ENCODE assay signal across 16 cellular contexts in genomic region chr2:172195836-172196376, GRCh38.
"Had no signal": no experiment of that assay in that cellular context is flagged by ENCODE, and none has a peak within 500 bp of the region (broad histone marks: within the 10 kb centered on the region; RNA-seq: fewer than 3 reads in every experiment).

No MANE protein-coding gene starts in this region.

- H3K27ac ChIP-seq: ascending aorta, cardiac muscle cell, psoas muscle, thoracic aorta had no signal

- H3K4me3 ChIP-seq: ascending aorta, cardiac muscle cell, psoas muscle, thoracic aorta had no signal

- H3K4me1 Mint-ChIP-seq: nephron had no signal

- H3K27me3 ChIP-seq: ascending aorta, cardiac muscle cell had no signal

- ATAC-seq: activated CD8-positive, alpha-beta T cell treated with anti-CD3 and anti-CD28 coated beads for 36 hours; left cardiac atrium; psoas muscle; SK-N-SH treated with all-trans-retinoic acid at 6 μM for 48 hours had no signal

- H3K4me3 Mint-ChIP-seq: activated CD8-positive, alpha-beta T cell treated with anti-CD3 and anti-CD28 coated beads for 36 hours; activated T-helper 1 cell treated with anti-CD3 and anti-CD28 coated beads, Interleukin-12 subunit alpha, Interleukin-12 subunit beta, Interleukin-2, Interleukin-4 antibody, amounts not matched to agents 30 ng/mL and 10 ng/mL and 1 ng/mL, durations not matched to agents 14 hours and 24 hours and 36 hours; nephron; stimulated activated naive CD8-positive, alpha-beta T cell treated with anti-CD3 and anti-CD28 coated beads, Interleukin-15, Interleukin-2, amounts not matched to agents 100 ng/mL and 50 ng/mL, for 24 hours; T-helper 1 cell treated with Interleukin-12 subunit alpha and Interleukin-12 subunit beta and Interleukin-4 antibody, amounts not matched to agents 30 μg/mL and 1 μg/mL, for 36 hours had no signal

- H3K4me1 ChIP-seq: ascending aorta, psoas muscle had no signal

- H3K27me3 Mint-ChIP-seq: activated CD8-positive, alpha-beta T cell treated with anti-CD3 and anti-CD28 coated beads for 36 hours had no signal

- DNase-seq: activated CD4-positive, alpha-beta T cell treated with anti-CD3 and anti-CD28 coated beads for 4 hours; activated CD8-positive, alpha-beta memory T cell treated with anti-CD3 and anti-CD28 coated beads, Interleukin-2, amount 50 U/mL, for 4 hours; activated CD8-positive, alpha-beta T cell treated with anti-CD3 and anti-CD28 coated beads for 36 hours; activated naive CD4-positive, alpha-beta T cell; effector CD4-positive, alpha-beta T cell; left cardiac atrium; psoas muscle; stimulated activated CD4-positive, alpha-beta T cell treated with anti-CD3 and anti-CD28 coated beads, Interleukin-4, amount 100 ng/mL, for 1 hour had no signal

- H3K27ac Mint-ChIP-seq: activated CD8-positive, alpha-beta T cell treated with anti-CD3 and anti-CD28 coated beads for 36 hours; activated T-helper 1 cell treated with anti-CD3 and anti-CD28 coated beads, Interleukin-12 subunit alpha, Interleukin-12 subunit beta, Interleukin-2, Interleukin-4 antibody, amounts not matched to agents 30 ng/mL and 10 ng/mL and 1 ng/mL, durations not matched to agents 14 hours and 24 hours and 36 hours; nephron; stimulated activated naive CD8-positive, alpha-beta T cell treated with anti-CD3 and anti-CD28 coated beads, Interleukin-15, Interleukin-2, amounts not matched to agents 100 ng/mL and 50 ng/mL, for 24 hours; T-helper 1 cell treated with Interleukin-12 subunit alpha and Interleukin-12 subunit beta and Interleukin-4 antibody, amounts not matched to agents 30 μg/mL and 1 μg/mL, for 36 hours had no signal

- H3K36me3 ChIP-seq: ascending aorta, cardiac muscle cell, thoracic aorta had no signal
